1 cellular context compared by ENCODE assay signal in genomic region chr19:10550336-10550735, GRCh38.
A peak's percentile ranks its signal among the peaks of the same experiment; 100 is the strongest.
TF ChIP-seq lines count a peak whose summit lies in the region.

No MANE protein-coding gene starts in this region.

TF ChIP-seq in GM12878, 131 proteins besides CTCF, POLR2A, EP300 and RAD21:
- TF ChIP-seq ZBTB11 (CRISPR knock-in tag; IDR thresholded peaks at IDR 0.05) (no peak), ZBED1 (IDR thresholded peaks at IDR 0.05; ENCODE audit: borderline replicate concordance) (no peak), RFX5 (IDR thresholded peaks at IDR 0.05; ENCODE audit: low read depth, low read length) (no peak), SUZ12 (IDR thresholded peaks at IDR 0.05; ENCODE audit: unreplicated experiment) (no peak), FOXM1 (IDR thresholded peaks at IDR 0.05; ENCODE audit: low read depth, low read length) (no peak), RB1 (IDR thresholded peaks at IDR 0.05; ENCODE audit: borderline replicate concordance) (no peak), FOXK2 (IDR thresholded peaks at IDR 0.05) (no peak), EGR1 (IDR thresholded peaks at IDR 0.05; ENCODE audit: borderline replicate concordance in 1 of 2, low read depth in 2 of 2, low read length in 2 of 2) (peak in 1 of 2 experiments; percentile 55; a peak in 1 of 3 replicates), NR2C2 (IDR thresholded peaks at IDR 0.05; ENCODE audit: borderline replicate concordance, control insufficient read depth, insufficient read length, low read depth) (no peak), PAX8 (IDR thresholded peaks at IDR 0.05) (no peak), NR2F1 (conservative IDR thresholded peaks at IDR 0.05) (peak; percentile 57), KLF5 (IDR thresholded peaks at IDR 0.05; ENCODE audit: partially characterized antibody) (no peak), WRNIP1 (IDR thresholded peaks at IDR 0.05; ENCODE audit: borderline replicate concordance, low read depth, low read length) (no peak), IKZF1 (conservative IDR thresholded peaks at IDR 0.05) (peak; percentile 71), MLLT1 (IDR thresholded peaks at IDR 0.05) (no peak), YY1 (IDR thresholded peaks at IDR 0.05; ENCODE audit: low read depth, low read length) (0 out of 2 replicates have a peak, but pooled peaks have one; percentile 12), ZZZ3 (IDR thresholded peaks at IDR 0.05; ENCODE audit: control insufficient read depth, insufficient read length, low read depth) (no peak), HDAC6 (IDR thresholded peaks at IDR 0.05; ENCODE audit: unreplicated experiment) (no peak), PKNOX1 (IDR thresholded peaks at IDR 0.05) (peak; percentile 85), SIX5 (IDR thresholded peaks at IDR 0.05; ENCODE audit: low read depth, low read length, severe bottlenecking) (no peak), FOS (IDR thresholded peaks at IDR 0.05; ENCODE audit: borderline replicate concordance, extremely low read depth, insufficient read length) (no peak), HSF1 (IDR thresholded peaks at IDR 0.05; ENCODE audit: low read depth, low read length) (no peak), RELB (IDR thresholded peaks at IDR 0.05; ENCODE audit: low read depth) (peak; percentile 48; the same call in 1 of the 2 replicates), DPF2 (IDR thresholded peaks at IDR 0.05) (no peak), RUNX3 (IDR thresholded peaks at IDR 0.05; ENCODE audit: low read length) (peak; percentile 60; the same call in 1 of the 2 replicates), MXI1 (IDR thresholded peaks at IDR 0.05; ENCODE audit: low read depth, low read length) (no peak), CREM (IDR thresholded peaks at IDR 0.05; ENCODE audit: low read depth) (no peak), PRDM15 (CRISPR knock-in tag; IDR thresholded peaks at IDR 0.05) (no peak), STAT1 (conservative IDR thresholded peaks at IDR 0.05) (no peak), CHD2 (IDR thresholded peaks at IDR 0.05; ENCODE audit: borderline replicate concordance, low read depth, low read length) (no peak), ZNF687 (IDR thresholded peaks at IDR 0.05) (no peak), POU2F2 (IDR thresholded peaks at IDR 0.05; ENCODE audit: borderline replicate concordance, low read depth, low read length) (peak; percentile 78; the same call in 2 of the 3 replicates), EZH2 (IDR thresholded peaks at IDR 0.05; ENCODE audit: borderline replicate concordance, control insufficient read depth, low read depth, low read length) (no peak), BACH1 (IDR thresholded peaks at IDR 0.05; ENCODE audit: borderline replicate concordance) (no peak), IKZF2 (IDR thresholded peaks at IDR 0.05) (no peak; a peak in 1 of 4 replicates), HDAC2 (IDR thresholded peaks at IDR 0.05) (no peak), PAX5 (IDR thresholded peaks at IDR 0.05; ENCODE audit: borderline replicate concordance, low read depth, low read length) (no peak), TBL1XR1 (IDR thresholded peaks at IDR 0.05; ENCODE audit: low read depth, low read length) (no peak), SMARCA5 (IDR thresholded peaks at IDR 0.05) (0 out of 2 replicates have a peak, but pooled peaks have one; percentile 33), ZNF274 (IDR thresholded peaks at IDR 0.05; ENCODE audit: insufficient read depth, insufficient read length) (no peak), EED (IDR thresholded peaks at IDR 0.05; ENCODE audit: low read depth) (no peak), TCF7 (IDR thresholded peaks at IDR 0.05; ENCODE audit: borderline replicate concordance) (no peak), ZSCAN29 (IDR thresholded peaks at IDR 0.05) (no peak), NKRF (conservative IDR thresholded peaks at IDR 0.05) (no peak), MYC (IDR thresholded peaks at IDR 0.05; ENCODE audit: insufficient read depth, insufficient read length, insufficient replicate concordance, low read length, severe bottlenecking) (no peak), ZNF384 (IDR thresholded peaks at IDR 0.05; ENCODE audit: borderline replicate concordance, low read depth, low read length) (no peak)
